1 cellular context compared by ENCODE assay signal in genomic region chr14:100306506-100307214, GRCh38.
TF ChIP-seq lines count a peak whose summit lies in the region.

No MANE protein-coding gene starts in this region.

TF ChIP-seq in HepG2, 621 proteins besides CTCF, POLR2A, EP300 and RAD21 (continued from another document and continues in another):
- TF ChIP-seq THAP9 (CRISPR knock-in tag; IDR thresholded peaks at IDR 0.05; ENCODE audit: borderline replicate concordance), result no peak
- 0 out of 2 replicates have a peak, but pooled peaks have one; percentile 38 for TF ChIP-seq SATB2 (CRISPR knock-in tag; IDR thresholded peaks at IDR 0.05)
- peak; percentile 65; the same call in 1 of the 2 replicates for TF ChIP-seq ZNF563 (CRISPR knock-in tag; IDR thresholded peaks at IDR 0.05)
- TF ChIP-seq ARID5B (CRISPR knock-in tag; IDR thresholded peaks at IDR 0.05), result 0 out of 2 replicates have a peak, but pooled peaks have one; percentile 24
- peak; percentile 21; the same call in 1 of the 2 replicates for TF ChIP-seq IRX3 (CRISPR knock-in tag; IDR thresholded peaks at IDR 0.05; ENCODE audit: borderline replicate concordance, low read depth)
- peak; percentile 41 for TF ChIP-seq YY1 (IDR thresholded peaks at IDR 0.05; ENCODE audit: insufficient read depth, insufficient replicate concordance, low read depth, low read length)
- peak; percentile 54; the same call in 1 of the 2 replicates for TF ChIP-seq CEBPG (CRISPR knock-in tag; IDR thresholded peaks at IDR 0.05)
- peak; percentile 69 for TF ChIP-seq TBX2 (CRISPR knock-in tag; IDR thresholded peaks at IDR 0.05; ENCODE audit: borderline replicate concordance)
- peak; percentile 51 for TF ChIP-seq ZFY (CRISPR knock-in tag; IDR thresholded peaks at IDR 0.05)
- TF ChIP-seq POLR2G (IDR thresholded peaks at IDR 0.05; ENCODE audit: low read depth, low read length), result peak; percentile 61; the same call in 1 of the 2 replicates
- TF ChIP-seq SNAI1 (CRISPR knock-in tag; IDR thresholded peaks at IDR 0.05; ENCODE audit: borderline replicate concordance), result peak; percentile 69; the same call in 1 of the 2 replicates
- no peak for TF ChIP-seq LCORL (IDR thresholded peaks at IDR 0.05)
- 0 out of 2 replicates have a peak, but pooled peaks have one; percentile 29 for TF ChIP-seq LCORL (CRISPR knock-in tag; IDR thresholded peaks at IDR 0.05)
- TF ChIP-seq ZNF605 (CRISPR knock-in tag; IDR thresholded peaks at IDR 0.05), result peak; percentile 66; the same call in 1 of the 2 replicates
- peak; percentile 36 for TF ChIP-seq SKI (IDR thresholded peaks at IDR 0.05; ENCODE audit: partially characterized antibody)
- 0 out of 2 replicates have a peak, but pooled peaks have one; percentile 23 for TF ChIP-seq ZBTB20 (CRISPR knock-in tag; IDR thresholded peaks at IDR 0.05; ENCODE audit: borderline replicate concordance, low read depth)
- TF ChIP-seq ZNF547 (CRISPR knock-in tag; IDR thresholded peaks at IDR 0.05), result peak; percentile 21; the same call in 1 of the 2 replicates
- TF ChIP-seq RORA (CRISPR knock-in tag; IDR thresholded peaks at IDR 0.05), result no peak
- peak; percentile 78; the same call in 1 of the 2 replicates for TF ChIP-seq TFDP1 (CRISPR knock-in tag; IDR thresholded peaks at IDR 0.05; ENCODE audit: borderline replicate concordance)
- TF ChIP-seq UBTF (CRISPR knock-in tag; IDR thresholded peaks at IDR 0.05), result peak; percentile 20; the same call in 1 of the 2 replicates
- TF ChIP-seq TFDP2 (CRISPR knock-in tag; IDR thresholded peaks at IDR 0.05), result peak; percentile 43; the same call in 1 of the 2 replicates
- TF ChIP-seq SRSF1 (optimal IDR thresholded peaks at IDR 0.05; ENCODE audit: low read depth, low read length), result peak; percentile 52
- TF ChIP-seq SALL1 (CRISPR knock-in tag; IDR thresholded peaks at IDR 0.05), result peak; percentile 43; the same call in 1 of the 2 replicates
- TF ChIP-seq ZBTB7B (CRISPR knock-in tag; IDR thresholded peaks at IDR 0.05), result peak; percentile 78
- TF ChIP-seq KDM2A (CRISPR knock-in tag; IDR thresholded peaks at IDR 0.05; ENCODE audit: borderline replicate concordance, low read depth), result peak; percentile 65
- peak; percentile 66; the same call in 1 of the 2 replicates for TF ChIP-seq ZMYM3 (CRISPR knock-in tag; IDR thresholded peaks at IDR 0.05)
- peak; percentile 36 for TF ChIP-seq ASH2L (IDR thresholded peaks at IDR 0.05; ENCODE audit: insufficient read length, low read depth, low read length)
- peak; percentile 64 for TF ChIP-seq KMT2A (CRISPR knock-in tag; IDR thresholded peaks at IDR 0.05)
- peak; percentile 39 for TF ChIP-seq HOXA3 (CRISPR knock-in tag; IDR thresholded peaks at IDR 0.05)
- TF ChIP-seq FOXK1 (CRISPR knock-in tag; IDR thresholded peaks at IDR 0.05; ENCODE audit: borderline replicate concordance, low read depth), result no peak
- TF ChIP-seq ZNF678 (CRISPR knock-in tag; IDR thresholded peaks at IDR 0.05), result no peak
- no peak for TF ChIP-seq TOPORS (CRISPR knock-in tag; IDR thresholded peaks at IDR 0.05)
- no peak for TF ChIP-seq PHF20 (CRISPR knock-in tag; IDR thresholded peaks at IDR 0.05)
- TF ChIP-seq SKIL (CRISPR knock-in tag; IDR thresholded peaks at IDR 0.05; ENCODE audit: borderline replicate concordance), result 0 out of 2 replicates have a peak, but pooled peaks have one; percentile 13
- TF ChIP-seq HDAC2 (CRISPR knock-in tag; IDR thresholded peaks at IDR 0.05), result peak; percentile 37; the same call in 1 of the 2 replicates
- 0 out of 2 replicates have a peak, but pooled peaks have one; percentile 65 for TF ChIP-seq ZNF430 (CRISPR knock-in tag; IDR thresholded peaks at IDR 0.05)
- no peak for TF ChIP-seq ZFP62 (CRISPR knock-in tag; IDR thresholded peaks at IDR 0.05)
- TF ChIP-seq ZNF30 (CRISPR knock-in tag; IDR thresholded peaks at IDR 0.05), result no peak
- TF ChIP-seq RXRA (CRISPR knock-in tag; IDR thresholded peaks at IDR 0.05), result peak; percentile 46; the same call in 1 of the 2 replicates
- peak; percentile 57; the same call in 1 of the 2 replicates for TF ChIP-seq ZNF710 (CRISPR knock-in tag; IDR thresholded peaks at IDR 0.05; ENCODE audit: borderline replicate concordance)
- TF ChIP-seq HBP1 (CRISPR knock-in tag; IDR thresholded peaks at IDR 0.05; ENCODE audit: low read depth), result peak; percentile 14; the same call in 1 of the 2 replicates
- no peak for TF ChIP-seq ZNF780A (CRISPR knock-in tag; IDR thresholded peaks at IDR 0.05)
- TF ChIP-seq ZNF788 (CRISPR knock-in tag; IDR thresholded peaks at IDR 0.05; ENCODE audit: borderline replicate concordance), result peak; percentile 63; the same call in 1 of the 2 replicates
- TF ChIP-seq SAP130 (CRISPR knock-in tag; IDR thresholded peaks at IDR 0.05; ENCODE audit: low read depth), result peak; percentile 67
- TF ChIP-seq GABPB1 (CRISPR knock-in tag; IDR thresholded peaks at IDR 0.05), result peak; percentile 54; the same call in 1 of the 2 replicates
- no peak for TF ChIP-seq MIER3 (CRISPR knock-in tag; IDR thresholded peaks at IDR 0.05; ENCODE audit: borderline replicate concordance)
